ENCODE assay signal across 8 cellular contexts in genomic region chr12:4148418-4149056, GRCh38.
A peak's percentile ranks its signal among the peaks of the same experiment; 100 is the strongest.
DNase-seq lines count a peak whose midpoint lies in the region; ATAC-seq lines count a peak whose summit lies in the region.

No MANE protein-coding gene starts in this region.

- ATAC-seq in GM19397 (IDR thresholded peaks at IDR 0.05; ENCODE audit: unreplicated experiment): peak; percentile 56
- peak; percentile 40 for ATAC-seq in HG03469 (IDR thresholded peaks at IDR 0.05; ENCODE audit: unreplicated experiment)
- ATAC-seq in naive thymus-derived CD8-positive, alpha-beta T cell: peak; percentile 63 to 70

- H3K9me3 Mint-ChIP-seq in naive thymus-derived CD8-positive, alpha-beta T cell: peaks cover 0 to 3% (median 0%) of the 10 kb centered on the region in 9 donors

- no peaks in the 10 kb centered on the region for H3K27me3 Mint-ChIP-seq in naive thymus-derived CD8-positive, alpha-beta T cell

- peak overlapping the region in 1 of 10 donors; percentile 62 for H3K4me3 Mint-ChIP-seq in naive thymus-derived CD8-positive, alpha-beta T cell

- POLR2A ChIA-PET in naive thymus-derived CD8-positive, alpha-beta T cell (lab: Charles Lee): interaction anchor here (0.9 kb wide), 1 partner anchor 121 kb away, joined by 3 read pairs; no protein-coding TSS in a partner anchor

- H3K4me1 Mint-ChIP-seq in naive thymus-derived CD8-positive, alpha-beta T cell: peaks cover 10 to 79% (median 32%) of the 10 kb centered on the region in 4 donors

- peak overlapping the region in 6 of 10 donors; percentile 6 to 65 (median 50) for H3K27ac Mint-ChIP-seq in naive thymus-derived CD8-positive, alpha-beta T cell

- DNase-seq in AML-193 (lab: John Stamatoyannopoulos, UW): peak; percentile 30 to 52
- peak; percentile 62 to 63 for DNase-seq in activated T-cell treated with anti-CD3 and anti-CD28 coated beads, Interleukin-2, amount 50 U/mL, for 48 hours
- DNase-seq in naive thymus-derived CD8-positive, alpha-beta T cell: peak in 6 of 10 donors; percentile 9 to 76 (median 37)
- DNase-seq in HuH-7.5 (ENCODE audit: low spot score): no peak
- DNase-seq in NCI-H510A treated with DMSO at 0.1 percent for 48 hours (lab: John Stamatoyannopoulos, UW): no peak
- DNase-seq in DMS 273 treated with DMSO at 0.1 percent for 48 hours (lab: John Stamatoyannopoulos, UW): no peak

- H3K36me3 Mint-ChIP-seq in naive thymus-derived CD8-positive, alpha-beta T cell: peaks cover 0 to 4% (median 0%) of the 10 kb centered on the region in 3 donors

Comparison
In these comparisons a context has a peak if more than half of its experiments do, and no peak if none do; other contexts are left out.
1. DNase-seq: peak in AML-193 (2 of 2), activated T-cell treated with anti-CD3 and anti-CD28 coated beads, Interleukin-2, amount 50 U/mL, for 48 hours (2 of 2) and naive thymus-derived CD8-positive, alpha-beta T cell (6 of 10); none in HuH-7.5 (single experiment), NCI-H510A treated with DMSO at 0.1 percent for 48 hours (single experiment) and DMS 273 treated with DMSO at 0.1 percent for 48 hours (single experiment).
2. Peak in every context shown above with its lines, with median percentiles within 50 percentile points of each other: ATAC-seq.